8 cellular contexts compared by ENCODE assay signal in genomic region chrX:55908685-55909212, GRCh38.
A peak's percentile ranks its signal among the peaks of the same experiment; 100 is the strongest.
DNase-seq lines count a peak whose midpoint lies in the region; ATAC-seq lines count a peak whose summit lies in the region.

No MANE protein-coding gene starts in this region.

- H3K27ac Mint-ChIP-seq in activated naive CD8-positive, alpha-beta T cell treated with anti-CD3 and anti-CD28 coated beads, Interleukin-2, amount 50 U/mL, for 24 hours: peak overlapping the region; percentile 81

- peak; percentile 38 for ATAC-seq in GM21786 (IDR thresholded peaks at IDR 0.05; ENCODE audit: unreplicated experiment)
- ATAC-seq in activated naive CD8-positive, alpha-beta T cell treated with anti-CD3 and anti-CD28 coated beads, Interleukin-2, amount 50 U/mL, for 24 hours: peak; percentile 66

- H3K36me3 Mint-ChIP-seq in activated naive CD8-positive, alpha-beta T cell treated with anti-CD3 and anti-CD28 coated beads, Interleukin-2, amount 50 U/mL, for 24 hours (ENCODE audit: low read depth): no peaks in the 10 kb centered on the region

- H3K9me3 Mint-ChIP-seq in activated naive CD8-positive, alpha-beta T cell treated with anti-CD3 and anti-CD28 coated beads, Interleukin-2, amount 50 U/mL, for 24 hours: no peaks in the 10 kb centered on the region

- H3K27me3 Mint-ChIP-seq in activated naive CD8-positive, alpha-beta T cell treated with anti-CD3 and anti-CD28 coated beads, Interleukin-2, amount 50 U/mL, for 24 hours: no peaks in the 10 kb centered on the region

- DNase-seq in GDM1 (lab: John Stamatoyannopoulos, UW): peak; percentile 0
- peak; percentile 32 for DNase-seq in M059J (ENCODE audit: low read depth)
- DNase-seq in activated naive CD8-positive, alpha-beta T cell treated with anti-CD3 and anti-CD28 coated beads, Interleukin-2, amount 50 U/mL, for 24 hours: peak; percentile 4
- peak; percentile 10 for DNase-seq in hepatic stellate cell (ENCODE audit: low spot score)
- DNase-seq in retina: peak; percentile 66
- DNase-seq in NCI-H187 treated with DMSO at 0.1 percent for 48 hours (lab: John Stamatoyannopoulos, UW): no peak
- DNase-seq in NCI-H1436 (lab: John Stamatoyannopoulos, UW): no peak

- peaks cover 12% of the 10 kb centered on the region for H3K4me1 Mint-ChIP-seq in activated naive CD8-positive, alpha-beta T cell treated with anti-CD3 and anti-CD28 coated beads, Interleukin-2, amount 50 U/mL, for 24 hours

- peak overlapping the region; percentile 84 for H3K4me3 Mint-ChIP-seq in activated naive CD8-positive, alpha-beta T cell treated with anti-CD3 and anti-CD28 coated beads, Interleukin-2, amount 50 U/mL, for 24 hours

Comparison
In these comparisons a context has a peak if more than half of its experiments do, and no peak if none do; other contexts are left out.
1. DNase-seq: peak in GDM1 (single experiment), M059J (single experiment), activated naive CD8-positive, alpha-beta T cell treated with anti-CD3 and anti-CD28 coated beads, Interleukin-2, amount 50 U/mL, for 24 hours (single experiment), hepatic stellate cell (single experiment) and retina (single experiment); none in NCI-H187 treated with DMSO at 0.1 percent for 48 hours (single experiment) and NCI-H1436 (single experiment).